In genomic region chr1:153984125-153984899, GRCh38 we compare ENCODE assay signal across 10 cellular contexts. TPM values are rescaled to one million over a fixed set of nuclear protein-coding genes. Genes with fewer than 3 reads are reported as not detected.
DNase-seq lines count a peak whose midpoint lies in the region; ATAC-seq and TF ChIP-seq lines count a peak whose summit lies in the region.
"Had no signal": no experiment of that assay in that cellular context is flagged by ENCODE, and none has a peak within 500 bp of the region (broad histone marks: within the 10 kb centered on the region; RNA-seq: fewer than 3 reads in every experiment).

No MANE protein-coding gene starts in this region.

- CTCF ChIA-PET in activated CD8-positive, alpha-beta T cell treated with anti-CD3 and anti-CD28 coated beads for 36 hours (lab: Charles Lee): interaction anchor here (1.0 to 5.1 kb wide), 8 partner anchors 9 to 186 kb away, joined by 3 to 73 read pairs (median 30); partner anchors contain the start of genes CREB3L4, DENND4B, JTB and SLC39A1
- CTCF ChIA-PET in activated CD8-positive, alpha-beta T cell treated with anti-CD3 and anti-CD28 coated beads, Interleukin-2, amount 10 ng/mL, durations not matched to agents 7 days and 5 days (lab: Charles Lee): interaction anchor here (2.9 to 5.7 kb wide), 3 partner anchors 19 to 187 kb away, joined by 32 to 109 read pairs (median 50); partner anchors contain the start of genes CREB3L4 and SLC39A1
- CTCF ChIA-PET in CD4-positive, alpha-beta T cell (lab: Charles Lee): interaction anchor here (2.7 to 3.2 kb wide), 2 partner anchors 38 to 187 kb away, joined by 8 to 28 read pairs; partner anchors contain the start of gene DENND4B

- H3K4me1 ChIP-seq in left lung (peaks cover 20 to 55% of the 10 kb centered on the region in 2 donors), thyroid gland (peaks cover 12 to 19% of the 10 kb centered on the region in 2 donors)

- H3K4me3 ChIP-seq in astrocyte of the cerebellum (ENCODE audit: low read depth, low read length) (peak overlapping the region; percentile 91), left lung (peak overlapping the region; percentile 54 to 70), thyroid gland (replicated peaks in 1 of 3) (no peak overlapping the region)

- peaks cover 13% of the 10 kb centered on the region for H3K36me3 Mint-ChIP-seq in activated CD8-positive, alpha-beta T cell treated with anti-CD3 and anti-CD28 coated beads for 36 hours (ENCODE audit: low read depth)
- H3K36me3 Mint-ChIP-seq in activated CD8-positive, alpha-beta T cell treated with anti-CD3 and anti-CD28 coated beads, Interleukin-2, amount 10 ng/mL, durations not matched to agents 7 days and 5 days (ENCODE audit: low read depth): no peaks in the 10 kb centered on the region
- H3K36me3 Mint-ChIP-seq in CD4-positive, alpha-beta T cell (ENCODE audit: low read depth): no peaks in the 10 kb centered on the region
- H3K36me3 Mint-ChIP-seq: activated CD4-positive, alpha-beta memory T cell treated with anti-CD3 and anti-CD28 coated beads for 36 hours had no signal

- H3K27me3 ChIP-seq in left lung (no peaks in the 10 kb centered on the region), thyroid gland (no peaks in the 10 kb centered on the region)
- no peaks in the 10 kb centered on the region for H3K27me3 ChIP-seq in CD4-positive, alpha-beta T cell (ENCODE audit: control insufficient read depth, insufficient read depth, low read length)

- DNase-seq in activated CD8-positive, alpha-beta T cell treated with anti-CD3 and anti-CD28 coated beads for 36 hours: no peak
- DNase-seq in activated CD8-positive, alpha-beta T cell treated with anti-CD3 and anti-CD28 coated beads, Interleukin-2, amount 10 ng/mL, durations not matched to agents 7 days and 5 days: no peak
- DNase-seq in astrocyte of the cerebellum (ENCODE audit: low read depth): no peak
- no peak for DNase-seq in left lung
- DNase-seq in thyroid gland: no peak
- DNase-seq in CD4-positive, alpha-beta T cell: no peak
- DNase-seq: activated CD4-positive, alpha-beta memory T cell treated with anti-CD3 and anti-CD28 coated beads for 36 hours; NCI-H187 had no signal

- WGBS in thyroid gland, 2 donors: 74 to 76% methylated on average over 6 of the region's 6 CpGs

- in situ Hi-C loops in astrocyte of the cerebellum (cut with HindIII; ENCODE audit: low sequenced_read_pairs): loop anchor here (5.0 kb wide), 1 partner anchor 62 kb away; the partner anchor contains the start of gene GATAD2B

- no peak for TF ChIP-seq POLR2A in thyroid gland (IDR thresholded peaks at IDR 0.05)

- no peak for TF ChIP-seq CTCF in activated CD8-positive, alpha-beta T cell treated with anti-CD3 and anti-CD28 coated beads for 36 hours (IDR thresholded peaks at IDR 0.05)
- TF ChIP-seq CTCF in astrocyte of the cerebellum (IDR thresholded peaks at IDR 0.05; ENCODE audit: low read depth, low read length, missing control alignments) (no peak), left lung (IDR thresholded peaks at IDR 0.05) (no peak), thyroid gland (IDR thresholded peaks at IDR 0.05) (no peak)
- TF ChIP-seq CTCF in CD4-positive, alpha-beta T cell (IDR thresholded peaks at IDR 0.05): no peak

- POLR2A ChIA-PET in activated CD8-positive, alpha-beta T cell treated with anti-CD3 and anti-CD28 coated beads for 36 hours (lab: Charles Lee): interaction anchor here (1.2 to 12.7 kb wide), 4 partner anchors 12 to 321 kb away, joined by 3 to 237 read pairs (median 4); partner anchors contain the start of genes CREB3L4 and JTB
- POLR2A ChIA-PET in activated CD8-positive, alpha-beta T cell treated with anti-CD3 and anti-CD28 coated beads, Interleukin-2, amount 10 ng/mL, durations not matched to agents 7 days and 5 days (lab: Charles Lee): interaction anchor here (0.7 to 2.9 kb wide), 4 partner anchors 17 to 194 kb away, joined by 3 to 21 read pairs (median 6); partner anchors contain the start of gene CREB3L4
- POLR2A ChIA-PET in CD4-positive, alpha-beta T cell (lab: Charles Lee): interaction anchor here (0.6 to 1.5 kb wide), 2 partner anchors 16 to 180 kb away, joined by 3 read pairs; partner anchors contain the start of gene CREB3L4

- peak overlapping the region; percentile 86 to 93 for H3K27ac ChIP-seq in left lung
- peak overlapping the region in 2 of 3 donors; percentile 74 to 85 for H3K27ac ChIP-seq in thyroid gland
- no peak overlapping the region for H3K27ac ChIP-seq in CD4-positive, alpha-beta T cell (ENCODE audit: low read depth, low read length)

- H3K36me3 ChIP-seq in left lung (peaks cover 0 to 30% of the 10 kb centered on the region in 2 donors), thyroid gland (no peaks in the 10 kb centered on the region)

- ATAC-seq in activated CD8-positive, alpha-beta T cell treated with anti-CD3 and anti-CD28 coated beads for 36 hours: no peak
- no peak for ATAC-seq in activated CD8-positive, alpha-beta T cell treated with anti-CD3 and anti-CD28 coated beads, Interleukin-2, amount 10 ng/mL, durations not matched to agents 7 days and 5 days
- ATAC-seq in left lung (no peak), GM18511 (IDR thresholded peaks at IDR 0.05; ENCODE audit: unreplicated experiment) (no peak), GM18909 (IDR thresholded peaks at IDR 0.05; ENCODE audit: poor library complexity, unreplicated experiment) (no peak)
- ATAC-seq in CD4-positive, alpha-beta T cell (ENCODE audit: poor library complexity): no peak

- intact Hi-C loops in activated CD8-positive, alpha-beta T cell treated with anti-CD3 and anti-CD28 coated beads for 36 hours (cut with micrococcal nuclease): no loop called here
- intact Hi-C loops in left lung (cut with DNase I): loop anchor here in 1 of 2 donors (10.0 kb wide), 1 partner anchor 190 kb away; no protein-coding TSS in a partner anchor
- intact Hi-C loops in thyroid gland (cut with DNase I): loop anchor here (10.0 kb wide), 1 partner anchor 310 kb away; the partner anchor contains the start of genes ILF2 and NPR1
- intact Hi-C loops in CD4-positive, alpha-beta T cell (cut with DNase I, micrococcal nuclease): loop anchor here in 1 of 2 experiments (2.0 kb wide), 1 partner anchor 306 kb away; the partner anchor contains the start of gene NPR1

- no peaks in the 10 kb centered on the region for H3K9me3 Mint-ChIP-seq in activated CD8-positive, alpha-beta T cell treated with anti-CD3 and anti-CD28 coated beads for 36 hours
- H3K9me3 Mint-ChIP-seq in activated CD8-positive, alpha-beta T cell treated with anti-CD3 and anti-CD28 coated beads, Interleukin-2, amount 10 ng/mL, durations not matched to agents 7 days and 5 days (ENCODE audit: insufficient read depth): no peaks in the 10 kb centered on the region
- H3K9me3 Mint-ChIP-seq in CD4-positive, alpha-beta T cell: no peaks in the 10 kb centered on the region
- H3K9me3 Mint-ChIP-seq: activated CD4-positive, alpha-beta memory T cell treated with anti-CD3 and anti-CD28 coated beads for 36 hours had no signal

- no peak overlapping the region for H3K27ac Mint-ChIP-seq in activated CD8-positive, alpha-beta T cell treated with anti-CD3 and anti-CD28 coated beads for 36 hours
- no peak overlapping the region for H3K27ac Mint-ChIP-seq in activated CD8-positive, alpha-beta T cell treated with anti-CD3 and anti-CD28 coated beads, Interleukin-2, amount 10 ng/mL, durations not matched to agents 7 days and 5 days
- H3K27ac Mint-ChIP-seq in CD4-positive, alpha-beta T cell: no peak overlapping the region
- H3K27ac Mint-ChIP-seq: activated CD4-positive, alpha-beta memory T cell treated with anti-CD3 and anti-CD28 coated beads for 36 hours had no signal

- peaks cover 27% of the 10 kb centered on the region for H3K4me1 Mint-ChIP-seq in activated CD8-positive, alpha-beta T cell treated with anti-CD3 and anti-CD28 coated beads for 36 hours (ENCODE audit: low read depth)
- H3K4me1 Mint-ChIP-seq in activated CD8-positive, alpha-beta T cell treated with anti-CD3 and anti-CD28 coated beads, Interleukin-2, amount 10 ng/mL, durations not matched to agents 7 days and 5 days (ENCODE audit: low read depth): peaks cover 32% of the 10 kb centered on the region
- peaks cover 12% of the 10 kb centered on the region for H3K4me1 Mint-ChIP-seq in CD4-positive, alpha-beta T cell (ENCODE audit: low read depth)

- H3K4me3 Mint-ChIP-seq in activated CD8-positive, alpha-beta T cell treated with anti-CD3 and anti-CD28 coated beads for 36 hours: peak overlapping the region; percentile 1
- no peak overlapping the region for H3K4me3 Mint-ChIP-seq in activated CD8-positive, alpha-beta T cell treated with anti-CD3 and anti-CD28 coated beads, Interleukin-2, amount 10 ng/mL, durations not matched to agents 7 days and 5 days
- H3K4me3 Mint-ChIP-seq in CD4-positive, alpha-beta T cell: no peak overlapping the region
- H3K4me3 Mint-ChIP-seq: activated CD4-positive, alpha-beta memory T cell treated with anti-CD3 and anti-CD28 coated beads for 36 hours had no signal

- no peaks in the 10 kb centered on the region for H3K9me3 ChIP-seq in left lung
- H3K9me3 ChIP-seq in thyroid gland: no peaks in the 10 kb centered on the region
- no peaks in the 10 kb centered on the region for H3K9me3 ChIP-seq in CD4-positive, alpha-beta T cell (ENCODE audit: control insufficient read depth, low read length)

- no peaks in the 10 kb centered on the region for H3K27me3 Mint-ChIP-seq in activated CD8-positive, alpha-beta T cell treated with anti-CD3 and anti-CD28 coated beads for 36 hours
- H3K27me3 Mint-ChIP-seq in activated CD8-positive, alpha-beta T cell treated with anti-CD3 and anti-CD28 coated beads, Interleukin-2, amount 10 ng/mL, durations not matched to agents 7 days and 5 days (ENCODE audit: low read depth): no peaks in the 10 kb centered on the region
- peaks cover 17% of the 10 kb centered on the region for H3K27me3 Mint-ChIP-seq in CD4-positive, alpha-beta T cell

RNA-seq across cellular contexts. Expression of gene RAB13, which starts 1.8 kb away (rescaled TPM):
- 10 to 100 TPM; 41.7 to 45.6 TPM for total RNA-seq in activated CD8-positive, alpha-beta T cell treated with anti-CD3 and anti-CD28 coated beads for 36 hours
- total RNA-seq in activated CD8-positive, alpha-beta T cell treated with anti-CD3 and anti-CD28 coated beads, Interleukin-2, amount 10 ng/mL, durations not matched to agents 7 days and 5 days: 1 to 10 TPM; 5.2 to 6.5 TPM
- total RNA-seq in left lung (100 to 1,000 TPM; 122 to 124 TPM), thyroid gland (10 to 100 TPM; 30.6 to 48.2 (median 38.1) TPM)
- under 1 TPM; 0.28 to 0.30 TPM for total RNA-seq in CD4-positive, alpha-beta T cell

RNA-seq across cellular contexts. Expression of gene RPS27, which starts 6.2 kb away (rescaled TPM):
- 1,000 to 10,000 TPM; 1,638 to 1,644 TPM for total RNA-seq in activated CD8-positive, alpha-beta T cell treated with anti-CD3 and anti-CD28 coated beads for 36 hours
- total RNA-seq in activated CD8-positive, alpha-beta T cell treated with anti-CD3 and anti-CD28 coated beads, Interleukin-2, amount 10 ng/mL, durations not matched to agents 7 days and 5 days: 1,000 to 10,000 TPM; 1,866 to 2,104 TPM
- total RNA-seq in left lung: 1,000 to 10,000 TPM; 1,116 to 1,380 TPM
- 1,000 to 10,000 TPM; 2,032 to 3,294 (median 2,297) TPM for total RNA-seq in thyroid gland
- 1,000 to 10,000 TPM; 7,636 to 8,442 TPM for total RNA-seq in CD4-positive, alpha-beta T cell

RNA-seq across cellular contexts. Expression of gene JTB, which starts 6.8 kb away (rescaled TPM):
- total RNA-seq in activated CD8-positive, alpha-beta T cell treated with anti-CD3 and anti-CD28 coated beads for 36 hours: 100 to 1,000 TPM; 151 to 153 TPM
- 100 to 1,000 TPM; 133 to 140 TPM for total RNA-seq in activated CD8-positive, alpha-beta T cell treated with anti-CD3 and anti-CD28 coated beads, Interleukin-2, amount 10 ng/mL, durations not matched to agents 7 days and 5 days
- total RNA-seq in left lung (100 to 1,000 TPM; 142 to 148 TPM), thyroid gland (100 to 1,000 TPM; 173 to 393 (median 247) TPM)
- 10 to 100 TPM; 80.4 to 80.9 TPM for total RNA-seq in CD4-positive, alpha-beta T cell

RNA-seq across cellular contexts. Expression of gene CREB3L4, which starts 16.6 kb away (rescaled TPM):
- 1 to 10 TPM; 8.3 to 8.8 TPM for total RNA-seq in activated CD8-positive, alpha-beta T cell treated with anti-CD3 and anti-CD28 coated beads for 36 hours
- 1 to 10 TPM; 5.7 to 9.0 TPM for total RNA-seq in activated CD8-positive, alpha-beta T cell treated with anti-CD3 and anti-CD28 coated beads, Interleukin-2, amount 10 ng/mL, durations not matched to agents 7 days and 5 days
- total RNA-seq in left lung: 1 to 10 TPM; 9.3 to 10.0 TPM
- 10 to 100 TPM in 3 of 4 donors, 1 to 10 TPM in 1; 6.6 to 23.1 (median 17.0) TPM for total RNA-seq in thyroid gland
- total RNA-seq in CD4-positive, alpha-beta T cell: 1 to 10 TPM; 2.9 to 3.9 TPM

RNA-seq across cellular contexts. Expression of gene SLC39A1, which starts 21.0 kb away (rescaled TPM):
- total RNA-seq in activated CD8-positive, alpha-beta T cell treated with anti-CD3 and anti-CD28 coated beads for 36 hours: 10 to 100 TPM; 40.3 to 42.2 TPM
- total RNA-seq in activated CD8-positive, alpha-beta T cell treated with anti-CD3 and anti-CD28 coated beads, Interleukin-2, amount 10 ng/mL, durations not matched to agents 7 days and 5 days: 10 to 100 TPM; 35.7 to 36.5 TPM
- total RNA-seq in left lung (100 to 1,000 TPM; 111 to 185 TPM), thyroid gland (100 to 1,000 TPM in 2 of 4 donors, 10 to 100 TPM in 2; 90.4 to 109 (median 99.5) TPM)
- 1 to 10 TPM; 6.4 to 6.9 TPM for total RNA-seq in CD4-positive, alpha-beta T cell

Comparison
In these comparisons a context has a peak if more than half of its experiments do, and no peak if none do; other contexts are left out.
1. H3K4me3 ChIP-seq: peak in astrocyte of the cerebellum (single experiment) and left lung (2 of 2); none in thyroid gland (0 of 3).
2. RNA of gene RAB13, which starts 1.8 kb away (total RNA-seq): 122 to 124 TPM in left lung, 41.7 to 45.6 TPM in activated CD8-positive, alpha-beta T cell treated with anti-CD3 and anti-CD28 coated beads for 36 hours, 30.6 to 48.2 TPM in thyroid gland and 5.2 to 6.5 TPM in activated CD8-positive, alpha-beta T cell treated with anti-CD3 and anti-CD28 coated beads, Interleukin-2, amount 10 ng/mL, durations not matched to agents 7 days and 5 days; 0.28 to 0.30 TPM in CD4-positive, alpha-beta T cell; every median in the first group is over 4 times any median in the second.